Comparison of ENCODE assay signal across 17 cellular contexts in genomic region chr14:100320157-100320856, GRCh38. TPM values are rescaled to one million over a fixed set of nuclear protein-coding genes. Genes with fewer than 3 reads are reported as not detected.
A peak's percentile ranks its signal among the peaks of the same experiment; 100 is the strongest.
DNase-seq lines count a peak whose midpoint lies in the region; ATAC-seq lines count a peak whose summit lies in the region.
"Had no signal": no experiment of that assay in that cellular context is flagged by ENCODE, and none has a peak within 500 bp of the region (broad histone marks: within the 10 kb centered on the region; RNA-seq: fewer than 3 reads in every experiment).

No MANE protein-coding gene starts in this region.

- ATAC-seq in GM18502 (IDR thresholded peaks at IDR 0.05; ENCODE audit: poor library complexity, unreplicated experiment) = no peak
- ATAC-seq: K562, SK-N-SH treated with all-trans-retinoic acid at 6 μM for 48 hours had no signal

- peak overlapping the region; percentile 12 for H4K8ac ChIP-seq in mesenchymal stem cell (ENCODE audit: low read length)

- H3K27me3 ChIP-seq in mesenchymal stem cell (ENCODE audit: control insufficient read depth in 1 of 2, insufficient read depth in 1 of 2, low read length in 2 of 2) = peaks cover 0 to 6% of the 10 kb centered on the region in 2 experiments

- H3K27me3 Mint-ChIP-seq in dendritic cell treated with granulocyte-macrophage colony-stimulating factor and Interleukin-4, amounts not matched to agents 40 ng/mL and 50 ng/mL, for 4 days = peaks cover 17% of the 10 kb centered on the region

- no peak overlapping the region for H2AK5ac ChIP-seq in mesenchymal stem cell (ENCODE audit: low read length, severe bottlenecking)

- no peak overlapping the region for H3K4me3 ChIP-seq in mesenchymal stem cell (ENCODE audit: insufficient read depth in 1 of 2, low read depth in 1 of 2, low read length in 2 of 2)
- H3K4me3 ChIP-seq: HAP-1, K562 had no signal

- H3K9me3 ChIP-seq in mesenchymal stem cell (ENCODE audit: control insufficient read depth, low read length) = no peaks in the 10 kb centered on the region
- H3K9me3 ChIP-seq: HAP-1 had no signal

- H3K79me1 ChIP-seq in mesenchymal stem cell (replicated peaks; ENCODE audit: low read length, poor library complexity, severe bottlenecking) = no peaks in the 10 kb centered on the region

- intact Hi-C loops in dendritic cell treated with granulocyte-macrophage colony-stimulating factor and Interleukin-4, amounts not matched to agents 40 ng/mL and 50 ng/mL, for 4 days (cut with micrococcal nuclease) = no loop called here

- H3K4me1 ChIP-seq in mesenchymal stem cell (ENCODE audit: control insufficient read depth, insufficient read depth, low read depth, low read length) = peaks cover 6% of the 10 kb centered on the region

- H4K91ac ChIP-seq in mesenchymal stem cell (ENCODE audit: low read length) = no peak overlapping the region

- no peak overlapping the region for H2BK15ac ChIP-seq in mesenchymal stem cell (ENCODE audit: low read depth, poor library complexity, severe bottlenecking)

- H3K4me2 ChIP-seq in mesenchymal stem cell (ENCODE audit: low read length, poor library complexity, severe bottlenecking) = no peak overlapping the region

- no peak overlapping the region for H3K4ac ChIP-seq in mesenchymal stem cell (ENCODE audit: low read depth in 1 of 2, low read length in 2 of 2)

- H3K23ac ChIP-seq in mesenchymal stem cell (ENCODE audit: low read length in 2 of 2) = peak overlapping the region in 1 of 2 experiments; percentile 24

- H2AFZ ChIP-seq in mesenchymal stem cell (ENCODE audit: low read depth, low read length) = no peak overlapping the region

- H3K36me3 ChIP-seq in mesenchymal stem cell (ENCODE audit: control insufficient read depth in 1 of 2, insufficient read depth in 2 of 2, low read depth in 1 of 2, low read length in 2 of 2) = no peaks in the 10 kb centered on the region
- H3K36me3 ChIP-seq: HAP-1 had no signal

- H3K27ac Mint-ChIP-seq in dendritic cell treated with granulocyte-macrophage colony-stimulating factor and Interleukin-4, amounts not matched to agents 40 ng/mL and 50 ng/mL, for 4 days = peak overlapping the region; percentile 18

- DNase-seq in HPDE6-E6E7 (ENCODE audit: extremely low spot score) (peak; percentile 52), NCI-H2171 (lab: John Stamatoyannopoulos, UW) (peak; percentile 38), mesenchymal stem cell (no peak), glomerular visceral epithelial cell (ENCODE audit: extremely low spot score) (no peak)
- no peak for DNase-seq in stimulated activated CD4-positive, alpha-beta T cell treated with anti-CD3 and anti-CD28 coated beads, Interleukin-12 subunit alpha, Interleukin-12 subunit beta, amount 100 ng/mL, for 4 hours
- DNase-seq: EL; NCI-H1436; NCI-H2029 treated with DMSO at 0.1 percent for 48 hours; NCI-H226; NCI-H526; NK-92 treated with Interleukin-12 subunit alpha and Interleukin-12 subunit beta, amount 100 ng/mL, for 24 hours; SHP77 treated with DMSO at 0.1 percent for 48 hours had no signal

- H3K27ac ChIP-seq in mesenchymal stem cell (ENCODE audit: low read length, poor library complexity, severe bottlenecking) = no peak overlapping the region

- no peak overlapping the region for H2BK12ac ChIP-seq in mesenchymal stem cell (ENCODE audit: low read length in 2 of 2)

- H3K9me3 Mint-ChIP-seq in dendritic cell treated with granulocyte-macrophage colony-stimulating factor and Interleukin-4, amounts not matched to agents 40 ng/mL and 50 ng/mL, for 4 days = no peaks in the 10 kb centered on the region

- WGBS in mesenchymal stem cell = 92% methylated on average over 12 of the region's 12 CpGs

- no peaks in the 10 kb centered on the region for H3K36me3 Mint-ChIP-seq in dendritic cell treated with granulocyte-macrophage colony-stimulating factor and Interleukin-4, amounts not matched to agents 40 ng/mL and 50 ng/mL, for 4 days (ENCODE audit: low read depth)

- H3K9ac ChIP-seq in mesenchymal stem cell (ENCODE audit: low read length) = no peak overlapping the region

- peaks cover 24% of the 10 kb centered on the region for H3K4me1 Mint-ChIP-seq in dendritic cell treated with granulocyte-macrophage colony-stimulating factor and Interleukin-4, amounts not matched to agents 40 ng/mL and 50 ng/mL, for 4 days (ENCODE audit: low read depth)

- H2BK120ac ChIP-seq in mesenchymal stem cell (ENCODE audit: low read depth, low read length) = no peak overlapping the region

- H3K4me3 Mint-ChIP-seq in dendritic cell treated with granulocyte-macrophage colony-stimulating factor and Interleukin-4, amounts not matched to agents 40 ng/mL and 50 ng/mL, for 4 days = no peak overlapping the region

- H2BK5ac ChIP-seq in mesenchymal stem cell (ENCODE audit: low read depth, low read length, poor library complexity, severe bottlenecking) = no peak overlapping the region

- no peak overlapping the region for H3K14ac ChIP-seq in mesenchymal stem cell (ENCODE audit: low read length in 2 of 2)

- no peak overlapping the region for H3K18ac ChIP-seq in mesenchymal stem cell (ENCODE audit: low read depth in 1 of 2, low read length in 2 of 2)

RNA-seq across cellular contexts. Expression of gene SLC25A47, which starts 2.8 kb away (rescaled TPM):
- not detected for polyA plus RNA-seq in mesenchymal stem cell (2013, experiment 1 of 2)
- not detected for polyA plus RNA-seq in mesenchymal stem cell (2013, experiment 2 of 2)
- polyA plus RNA-seq: K562 had no signal

RNA-seq across cellular contexts. Expression of gene SLC25A29, which starts 14.1 kb away (rescaled TPM):
- polyA plus RNA-seq in mesenchymal stem cell (2013, experiment 1 of 2) = 16.0 TPM
- polyA plus RNA-seq in mesenchymal stem cell (2013, experiment 2 of 2) = 16.1 TPM

RNA-seq across cellular contexts. Expression of gene WDR25, which starts 56.0 kb away (rescaled TPM):
- polyA plus RNA-seq in mesenchymal stem cell (2013, experiment 1 of 2) = 12.3 TPM
- 12.0 TPM for polyA plus RNA-seq in mesenchymal stem cell (2013, experiment 2 of 2)

Comparison
In these comparisons a context has a peak if more than half of its experiments do, and no peak if none do; other contexts are left out.
1. DNase-seq: peak in HPDE6-E6E7 (single experiment) and NCI-H2171 (single experiment); none in mesenchymal stem cell (single experiment), glomerular visceral epithelial cell (single experiment) and stimulated activated CD4-positive, alpha-beta T cell treated with anti-CD3 and anti-CD28 coated beads, Interleukin-12 subunit alpha, Interleukin-12 subunit beta, amount 100 ng/mL, for 4 hours (single experiment).